In the genomic region with DNA sequence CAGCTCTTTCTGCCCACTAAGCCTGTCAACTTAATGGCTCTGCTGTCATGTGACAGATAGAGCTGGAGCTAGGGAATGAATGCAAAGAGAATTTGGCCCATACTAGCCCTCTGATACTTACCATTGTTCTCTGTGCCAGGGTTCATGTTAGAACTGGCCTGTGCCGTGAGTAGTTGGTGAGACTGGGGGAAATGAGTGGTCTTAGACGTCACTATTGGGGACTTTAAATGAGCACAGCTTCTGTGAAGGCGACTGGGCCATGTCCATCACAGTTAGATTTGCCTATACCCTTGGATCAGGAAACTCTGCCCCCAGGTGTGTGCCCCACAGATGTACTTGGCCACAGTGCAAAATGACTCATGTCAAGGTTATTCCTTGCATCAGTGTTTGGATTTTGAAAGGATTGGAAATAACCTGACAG, we compare ENCODE assay signal across 23 cellular contexts.
DNase-seq lines count a peak whose midpoint lies in the region; ATAC-seq and TF ChIP-seq lines count a peak whose summit lies in the region.
"Had no signal": no experiment of that assay in that cellular context is flagged by ENCODE, and none has a peak within 500 bp of the region (broad histone marks: within the 10 kb centered on the region; RNA-seq: fewer than 3 reads in every experiment).

No MANE protein-coding gene starts in this region.

- 82% methylated on average over 2 of the region's 3 CpGs; no CpG with 5 or more reads in 1 of the 2 donors for WGBS in gastroesophageal sphincter (ENCODE audit: low coverage in 1 of 2), 2 donors

- ATAC-seq in left lobe of liver, result peak; percentile 76
- no peak for ATAC-seq in HG03342 (IDR thresholded peaks at IDR 0.05; ENCODE audit: unreplicated experiment)
- no peak for ATAC-seq in gastroesophageal sphincter
- ATAC-seq: natural killer cell, PC-3 had no signal

- peak; percentile 5 for DNase-seq in ACHN
- DNase-seq in dermis blood vessel endothelial cell, result peak; percentile 6
- DNase-seq in left lobe of liver (ENCODE audit: low spot score), result no peak
- no peak for DNase-seq in hippocampal formation (lab: John Stamatoyannopoulos, UW)
- no peak for DNase-seq in foreskin melanocyte
- DNase-seq: activated CD4-positive, alpha-beta memory T cell treated with anti-CD3 and anti-CD28 coated beads, Interleukin-2, amount 10 ng/mL, durations not matched to agents 7 days and 5 days; activated CD4-positive, CD25-positive, alpha-beta regulatory T cell; activated naive CD4-positive, alpha-beta T cell; activated T-cell treated with anti-CD3 and anti-CD28 coated beads, Interleukin-2, amount 50 U/mL, for 1 hour; amniotic stem cell; central memory CD4-positive, alpha-beta T cell; esophagus squamous epithelium; glutamatergic neuron; natural killer cell; PC-3; stimulated activated CD4-positive, alpha-beta T cell treated with anti-CD3 and anti-CD28 coated beads, Interleukin-4, amount 100 ng/mL, for 4 hours had no signal

- in situ Hi-C loops in ACHN (cut with HindIII; ENCODE audit: low pct_ligation_motif_present, low pct_unique_long_range_greater_than_20kb, low sequenced_read_pairs), result no loop called here

- H3K4me1 ChIP-seq in gastroesophageal sphincter, result peaks cover 0 to 11% (median 3%) of the 10 kb centered on the region in 3 donors
- H3K4me1 ChIP-seq: prostate gland had no signal

- TF ChIP-seq POLR2A in gastroesophageal sphincter (IDR thresholded peaks at IDR 0.05), result no peak

- TF ChIP-seq CTCF in gastroesophageal sphincter (IDR thresholded peaks at IDR 0.05), result no peak

- no peaks in the 10 kb centered on the region for H3K36me3 ChIP-seq in gastroesophageal sphincter
- H3K36me3 ChIP-seq: esophagus squamous epithelium, prostate gland, vagina had no signal

- H3K4me3 ChIP-seq in gastroesophageal sphincter, result no peak overlapping the region
- H3K4me3 ChIP-seq: esophagus squamous epithelium, prostate gland, SK-N-MC, smooth muscle cell, vagina had no signal

- no peaks in the 10 kb centered on the region for H3K27me3 ChIP-seq in gastroesophageal sphincter
- H3K27me3 ChIP-seq: vagina had no signal

- no peak overlapping the region for H3K27ac ChIP-seq in gastroesophageal sphincter
- H3K27ac ChIP-seq: esophagus squamous epithelium, prostate gland, SK-N-MC, vagina had no signal

- TF ChIP-seq RAD21 in Ishikawa (IDR thresholded peaks at IDR 0.05; ENCODE audit: low read depth), result no peak; the same call in 1 of the 2 replicates

- peak; percentile 45; the same call in 1 of the 2 replicates for TF ChIP-seq EP300 in Ishikawa (IDR thresholded peaks at IDR 0.05; ENCODE audit: borderline replicate concordance)
- TF ChIP-seq EP300 in gastroesophageal sphincter (IDR thresholded peaks at IDR 0.05), result no peak

- H3K9me3 ChIP-seq in gastroesophageal sphincter, result no peaks in the 10 kb centered on the region
- H3K9me3 ChIP-seq: esophagus squamous epithelium, prostate gland, vagina had no signal

TF ChIP-seq in Ishikawa, 13 proteins besides CTCF, POLR2A, EP300 and RAD21:
- TF ChIP-seq ZBTB7A (IDR thresholded peaks at IDR 0.05; ENCODE audit: low read depth) (no peak), NFIC (IDR thresholded peaks at IDR 0.05) (peak; percentile 80), REST (IDR thresholded peaks at IDR 0.05; ENCODE audit: low read depth) (no peak), CEBPB (IDR thresholded peaks at IDR 0.05) (peak; percentile 23; the same call in 1 of the 2 replicates), TEAD4 (IDR thresholded peaks at IDR 0.05) (peak; percentile 57; the same call in 1 of the 2 replicates)
- TF ChIP-seq, protein P1, sequence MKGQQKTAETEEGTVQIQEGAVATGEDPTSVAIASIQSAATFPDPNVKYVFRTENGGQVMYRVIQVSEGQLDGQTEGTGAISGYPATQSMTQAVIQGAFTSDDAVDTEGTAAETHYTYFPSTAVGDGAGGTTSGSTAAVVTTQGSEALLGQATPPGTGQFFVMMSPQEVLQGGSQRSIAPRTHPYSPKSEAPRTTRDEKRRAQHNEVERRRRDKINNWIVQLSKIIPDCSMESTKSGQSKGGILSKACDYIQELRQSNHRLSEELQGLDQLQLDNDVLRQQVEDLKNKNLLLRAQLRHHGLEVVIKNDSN (IDR thresholded peaks at IDR 0.05), result peak; percentile 58

Comparison
In these comparisons a context has a peak if more than half of its experiments do, and no peak if none do; other contexts are left out.
1. DNase-seq: peak in ACHN (single experiment) and dermis blood vessel endothelial cell (single experiment); none in left lobe of liver (single experiment), hippocampal formation (0 of 2) and foreskin melanocyte (single experiment).